8 cellular contexts compared by ENCODE assay signal in the genomic region with DNA sequence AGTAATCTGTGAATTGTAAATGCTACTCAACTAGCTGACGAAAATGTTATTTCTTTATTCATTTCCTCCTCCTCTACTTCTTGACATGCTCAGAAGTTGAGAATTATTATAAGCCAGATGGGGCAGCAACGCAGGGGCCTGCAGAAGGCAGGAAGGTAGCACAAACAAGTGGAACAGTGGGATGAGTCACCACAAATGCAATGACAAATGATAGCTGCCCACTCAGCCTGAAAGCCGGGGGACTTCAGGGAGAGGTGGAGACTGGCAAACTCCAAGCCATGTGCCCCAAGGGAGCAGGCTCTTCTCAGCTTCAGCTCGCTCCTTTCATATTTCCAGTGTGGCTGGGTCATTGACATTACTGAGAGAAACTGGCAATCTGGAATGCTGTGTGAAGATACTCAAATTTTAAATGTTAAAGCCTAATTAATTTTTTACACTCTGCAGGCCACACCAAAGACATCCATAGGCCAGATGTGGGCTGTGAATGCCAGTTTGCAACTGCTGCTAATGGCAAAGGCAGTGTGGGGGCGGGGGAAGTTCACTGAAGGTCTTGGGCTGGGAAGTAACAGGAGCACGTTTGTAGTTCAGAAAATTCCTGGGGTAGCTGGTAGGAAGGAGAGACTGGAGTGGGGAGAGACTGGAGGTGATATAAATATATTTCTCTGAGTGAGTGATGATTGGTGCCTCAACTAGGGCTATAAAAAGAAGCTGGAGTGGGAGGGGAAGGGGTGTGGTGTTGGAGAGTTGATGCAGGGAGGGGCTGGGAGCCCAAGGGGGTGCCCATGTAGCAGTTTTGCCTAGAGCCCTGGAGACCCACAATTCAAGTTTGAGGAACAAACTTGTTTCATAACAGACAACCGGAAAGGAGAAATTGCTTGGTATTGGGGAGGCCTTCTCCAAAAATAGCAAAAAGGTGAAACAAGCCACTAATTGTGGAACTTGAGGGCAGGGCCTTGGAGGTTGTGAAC. TPM values are rescaled to one million over a fixed set of nuclear protein-coding genes. Genes with fewer than 3 reads are reported as not detected.
DNase-seq lines count a peak whose midpoint lies in the region; ATAC-seq lines count a peak whose summit lies in the region.

No MANE protein-coding gene starts in this region.

- peaks cover 2 to 4% of the 10 kb centered on the region in 2 donors for H3K9me3 Mint-ChIP-seq in activated T-cell treated with anti-CD3 and anti-CD28 coated beads, Interleukin-2, amount 50 U/mL, for 72 hours

- H3K27me3 Mint-ChIP-seq in activated T-cell treated with anti-CD3 and anti-CD28 coated beads, Interleukin-2, amount 50 U/mL, for 72 hours (ENCODE audit: low read depth) = peaks cover 30% of the 10 kb centered on the region

- peak overlapping the region; percentile 6 for H3K27ac Mint-ChIP-seq in activated T-cell treated with anti-CD3 and anti-CD28 coated beads, Interleukin-2, amount 50 U/mL, for 72 hours

- DNase-seq in EL (peak; percentile 56), midbrain (lab: John Stamatoyannopoulos, UW) (peak; percentile 21), NCI-H128 (lab: John Stamatoyannopoulos, UW; ENCODE audit: unreplicated experiment) (no peak), NCI-H526 treated with DMSO at 0.1 percent for 48 hours (lab: John Stamatoyannopoulos, UW) (no peak)
- DNase-seq in activated T-cell treated with anti-CD3 and anti-CD28 coated beads, Interleukin-2, amount 50 U/mL, for 72 hours = peak; percentile 58 to 60
- DNase-seq in activated CD8-positive, alpha-beta memory T cell treated with anti-CD3 and anti-CD28 coated beads, Interleukin-2, amount 50 U/mL, for 48 hours = no peak

- H3K4me3 Mint-ChIP-seq in activated T-cell treated with anti-CD3 and anti-CD28 coated beads, Interleukin-2, amount 50 U/mL, for 72 hours = peak overlapping the region; percentile 23 to 24

- ATAC-seq in GM19452 (IDR thresholded peaks at IDR 0.05; ENCODE audit: unreplicated experiment) (peak; percentile 29), HG03520 (IDR thresholded peaks at IDR 0.05; ENCODE audit: unreplicated experiment) (peak; percentile 29)
- ATAC-seq in activated T-cell treated with anti-CD3 and anti-CD28 coated beads, Interleukin-2, amount 50 U/mL, for 72 hours (replicated peaks in 1 of 2) = peak; percentile 43 to 53

- H3K4me1 Mint-ChIP-seq in activated T-cell treated with anti-CD3 and anti-CD28 coated beads, Interleukin-2, amount 50 U/mL, for 72 hours (ENCODE audit: low read depth) = peaks cover 85% of the 10 kb centered on the region

- H3K36me3 Mint-ChIP-seq in activated T-cell treated with anti-CD3 and anti-CD28 coated beads, Interleukin-2, amount 50 U/mL, for 72 hours (ENCODE audit: insufficient read depth in 2 of 2) = peaks cover 6 to 7% of the 10 kb centered on the region in 2 donors

RNA-seq across cellular contexts. Expression of a gene that starts 20.8 kb away (rescaled TPM):
- total RNA-seq in activated T-cell treated with anti-CD3 and anti-CD28 coated beads, Interleukin-2, amount 50 U/mL, for 72 hours = 1 to 10 TPM in 1 of 2 donors, under 1 TPM in 1; 0.60 to 1.8 TPM

Comparison
In these comparisons a context has a peak if more than half of its experiments do, and no peak if none do; other contexts are left out.
1. DNase-seq: peak in EL (single experiment), activated T-cell treated with anti-CD3 and anti-CD28 coated beads, Interleukin-2, amount 50 U/mL, for 72 hours (2 of 2) and midbrain (single experiment); none in activated CD8-positive, alpha-beta memory T cell treated with anti-CD3 and anti-CD28 coated beads, Interleukin-2, amount 50 U/mL, for 48 hours (single experiment), NCI-H128 (single experiment) and NCI-H526 treated with DMSO at 0.1 percent for 48 hours (single experiment).
2. Peak in every context shown above with its lines, with median percentiles within 50 percentile points of each other: ATAC-seq.